In genomic region chr1:26827205-26827604, GRCh38 we compare ENCODE assay signal across 7 cellular contexts.
A peak's percentile ranks its signal among the peaks of the same experiment; 100 is the strongest.
DNase-seq lines count a peak whose midpoint lies in the region; ATAC-seq lines count a peak whose summit lies in the region.

No MANE protein-coding gene starts in this region.

- H3K4me3 ChIP-seq in HUES48 (ENCODE audit: low read depth, low read length) = peak overlapping the region; percentile 76

- H3K27ac ChIP-seq in HUES48 (ENCODE audit: low read depth, low read length) = no peak overlapping the region

- no peak for DNase-seq in activated naive CD8-positive, alpha-beta T cell treated with anti-CD3 and anti-CD28 coated beads, Interleukin-2, amount 50 U/mL, for 24 hours
- peak; percentile 44 for DNase-seq in islet precursor cell
- no peak for DNase-seq in stimulated activated naive CD8-positive, alpha-beta T cell treated with anti-CD3 and anti-CD28 coated beads, Interleukin-15, amount 100 ng/mL, for 72 hours
- no peak for DNase-seq in HCEC 1CT
- no peak for DNase-seq in HuH-7 (ENCODE audit: low spot score)
- DNase-seq in SIG-M5 (lab: John Stamatoyannopoulos, UW) = no peak

- H3K27me3 ChIP-seq in HUES48 (ENCODE audit: control insufficient read depth, insufficient read depth, low read length) = no peaks in the 10 kb centered on the region

- no peak for ATAC-seq in activated naive CD8-positive, alpha-beta T cell treated with anti-CD3 and anti-CD28 coated beads, Interleukin-2, amount 50 U/mL, for 24 hours
- ATAC-seq in stimulated activated naive CD8-positive, alpha-beta T cell treated with anti-CD3 and anti-CD28 coated beads, Interleukin-15, amount 100 ng/mL, for 72 hours = no peak

- H3K36me3 Mint-ChIP-seq in activated naive CD8-positive, alpha-beta T cell treated with anti-CD3 and anti-CD28 coated beads, Interleukin-2, amount 50 U/mL, for 24 hours (ENCODE audit: low read depth) = peaks cover 22% of the 10 kb centered on the region

- H3K27me3 Mint-ChIP-seq in activated naive CD8-positive, alpha-beta T cell treated with anti-CD3 and anti-CD28 coated beads, Interleukin-2, amount 50 U/mL, for 24 hours = no peaks in the 10 kb centered on the region
- H3K27me3 Mint-ChIP-seq in stimulated activated naive CD8-positive, alpha-beta T cell treated with anti-CD3 and anti-CD28 coated beads, Interleukin-15, amount 100 ng/mL, for 72 hours = no peaks in the 10 kb centered on the region

- H3K36me3 ChIP-seq in HUES48 (ENCODE audit: control insufficient read depth, insufficient read depth, low read length) = peaks cover 9% of the 10 kb centered on the region

- peak overlapping the region; percentile 93 for H3K27ac Mint-ChIP-seq in activated naive CD8-positive, alpha-beta T cell treated with anti-CD3 and anti-CD28 coated beads, Interleukin-2, amount 50 U/mL, for 24 hours
- H3K27ac Mint-ChIP-seq in stimulated activated naive CD8-positive, alpha-beta T cell treated with anti-CD3 and anti-CD28 coated beads, Interleukin-15, amount 100 ng/mL, for 72 hours = peak overlapping the region; percentile 97 to 98

- H3K4me1 Mint-ChIP-seq in activated naive CD8-positive, alpha-beta T cell treated with anti-CD3 and anti-CD28 coated beads, Interleukin-2, amount 50 U/mL, for 24 hours = peaks cover 64% of the 10 kb centered on the region
- H3K4me1 Mint-ChIP-seq in stimulated activated naive CD8-positive, alpha-beta T cell treated with anti-CD3 and anti-CD28 coated beads, Interleukin-15, amount 100 ng/mL, for 72 hours = peaks cover 62% of the 10 kb centered on the region

- H3K4me1 ChIP-seq in HUES48 (ENCODE audit: control insufficient read depth, insufficient read depth, low read length) = peaks cover 12% of the 10 kb centered on the region

- H3K9me3 Mint-ChIP-seq in activated naive CD8-positive, alpha-beta T cell treated with anti-CD3 and anti-CD28 coated beads, Interleukin-2, amount 50 U/mL, for 24 hours = no peaks in the 10 kb centered on the region
- no peaks in the 10 kb centered on the region for H3K9me3 Mint-ChIP-seq in stimulated activated naive CD8-positive, alpha-beta T cell treated with anti-CD3 and anti-CD28 coated beads, Interleukin-15, amount 100 ng/mL, for 72 hours

- H3K4me3 Mint-ChIP-seq in activated naive CD8-positive, alpha-beta T cell treated with anti-CD3 and anti-CD28 coated beads, Interleukin-2, amount 50 U/mL, for 24 hours = peak overlapping the region; percentile 98
- H3K4me3 Mint-ChIP-seq in stimulated activated naive CD8-positive, alpha-beta T cell treated with anti-CD3 and anti-CD28 coated beads, Interleukin-15, amount 100 ng/mL, for 72 hours = peak overlapping the region; percentile 91 to 95

- no peak overlapping the region for H3K9ac ChIP-seq in HUES48 (ENCODE audit: low read depth, low read length)

- no peaks in the 10 kb centered on the region for H3K9me3 ChIP-seq in HUES48 (ENCODE audit: control insufficient read depth, insufficient read depth, low read length)
